ENCODE assay signal across 14 cellular contexts in the genomic region with DNA sequence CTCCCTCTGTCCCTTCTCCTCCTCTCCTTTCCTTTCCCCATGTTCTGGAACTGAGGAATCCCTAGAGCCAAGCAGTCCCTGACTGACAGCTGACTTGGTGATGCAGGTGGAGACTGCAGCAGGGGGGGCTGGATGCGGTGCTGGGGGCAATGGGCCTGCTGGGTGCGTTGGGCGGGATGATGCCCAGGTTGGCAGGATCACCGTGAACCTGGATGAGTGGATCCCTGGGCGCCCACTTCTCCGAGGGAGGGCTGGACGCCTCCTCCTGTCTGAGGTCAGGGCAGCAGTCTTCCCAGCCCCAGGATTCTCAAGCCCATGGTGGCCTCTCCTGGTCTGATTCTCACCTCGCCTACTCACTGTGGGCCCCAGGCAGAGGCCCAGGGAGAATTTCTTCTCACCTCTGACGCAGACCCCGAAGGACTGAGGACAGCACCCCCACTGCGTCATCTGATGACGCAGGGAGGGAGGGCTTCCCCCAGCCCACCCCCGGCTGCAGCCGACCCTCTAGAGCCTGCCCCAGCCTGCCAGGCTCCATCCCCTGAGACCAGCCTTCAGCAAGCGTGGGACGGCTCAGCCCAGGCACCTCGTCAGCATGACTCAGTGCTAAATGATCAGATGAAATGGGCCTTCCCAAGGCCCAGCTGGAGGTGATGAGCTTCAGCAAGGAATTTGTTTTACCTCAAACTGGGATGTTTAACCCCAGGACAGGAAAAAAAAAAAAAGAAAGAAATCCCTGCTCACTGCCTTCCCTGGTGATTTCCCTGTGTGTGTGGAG.
DNase-seq lines count a peak whose midpoint lies in the region; ATAC-seq and TF ChIP-seq lines count a peak whose summit lies in the region.
"Had no signal": no experiment of that assay in that cellular context is flagged by ENCODE, and none has a peak within 500 bp of the region (broad histone marks: within the 10 kb centered on the region; RNA-seq: fewer than 3 reads in every experiment).

No MANE protein-coding gene starts in this region.

- no peak overlapping the region for H2AFZ ChIP-seq in osteoblast (ENCODE audit: low read length)

- 79 to 88% (median 86%) methylated on average over 13 to 17 of the region's 17 CpGs for WGBS in spleen, 5 donors

- H3K4me2 ChIP-seq in osteoblast (ENCODE audit: insufficient read depth, low read length): no peak overlapping the region

- peak; percentile 52 for DNase-seq in EL
- peak; percentile 22 for DNase-seq in NB4 (ENCODE audit: low read depth)
- peak; percentile 56 for DNase-seq in ecto neural progenitor cell (ENCODE audit: low spot score)
- peak; percentile 99 for DNase-seq in osteoblast (ENCODE audit: insufficient read length, low spot score, missing footprints)
- DNase-seq in spleen: no peak
- no peak for DNase-seq in mesenteric fat pad (ENCODE audit: low spot score)
- DNase-seq in MV-4-11 (lab: John Stamatoyannopoulos, UW): no peak
- DNase-seq: activated CD8-positive, alpha-beta memory T cell treated with anti-CD3 and anti-CD28 coated beads, Interleukin-2, amount 10 ng/mL, durations not matched to agents 7 days and 5 days; adrenal gland; DMS79; naive thymus-derived CD4-positive, alpha-beta T cell; NCI-H1694 had no signal

- TF ChIP-seq POLR2A in NB4 (IDR thresholded peaks at IDR 0.05; ENCODE audit: extremely low read depth, insufficient read length) (no peak), spleen (IDR thresholded peaks at IDR 0.05) (no peak)

- H3K4me3 ChIP-seq in NB4 (ENCODE audit: low read depth, low read length) (no peak overlapping the region), osteoblast (ENCODE audit: insufficient read depth, low read length) (no peak overlapping the region), spleen (no peak overlapping the region)
- H3K4me3 ChIP-seq: adrenal gland, skin epidermis had no signal

- H3K27me3 ChIP-seq in osteoblast (ENCODE audit: insufficient read depth, low read length) (peaks cover 20% of the 10 kb centered on the region), spleen (replicated peaks in 1 of 7) (peaks cover 0 to 21% (median 0%) of the 10 kb centered on the region in 7 donors)
- H3K27me3 ChIP-seq: adrenal gland had no signal

- H3K79me2 ChIP-seq in osteoblast (ENCODE audit: insufficient read depth, low read length): no peaks in the 10 kb centered on the region

- ATAC-seq in GM18907 (IDR thresholded peaks at IDR 0.05; ENCODE audit: unreplicated experiment): no peak
- ATAC-seq: activated CD8-positive, alpha-beta memory T cell treated with anti-CD3 and anti-CD28 coated beads, Interleukin-2, amount 10 ng/mL, durations not matched to agents 7 days and 5 days; naive thymus-derived CD4-positive, alpha-beta T cell had no signal

- no peaks in the 10 kb centered on the region for H3K9me3 ChIP-seq in osteoblast (ENCODE audit: low read depth, low read length)
- H3K9me3 ChIP-seq in spleen: no peaks in the 10 kb centered on the region
- H3K9me3 ChIP-seq: adrenal gland had no signal

- intact Hi-C loops in spleen (cut with DNase I; ENCODE audit: low total_unique reads): no loop called here

- no peaks in the 10 kb centered on the region for H3K36me3 ChIP-seq in osteoblast (ENCODE audit: insufficient read depth, low read length)
- no peaks in the 10 kb centered on the region for H3K36me3 ChIP-seq in spleen
- H3K36me3 ChIP-seq: adrenal gland had no signal

- TF ChIP-seq CTCF in NB4 (IDR thresholded peaks at IDR 0.05; ENCODE audit: low read depth, low read length) (no peak), osteoblast (IDR thresholded peaks at IDR 0.05; ENCODE audit: extremely low read depth, low read depth, low read length) (no peak), spleen (IDR thresholded peaks at IDR 0.05 in 8 of 11, conservative IDR thresholded peaks at IDR 0.05 in 3 of 11) (no peak)

- H3K27ac ChIP-seq in osteoblast (ENCODE audit: low read depth, low read length) (peak overlapping the region; percentile 56), spleen (no peak overlapping the region)
- H3K27ac ChIP-seq: adrenal gland, skin epidermis had no signal

- H3K4me1 ChIP-seq in osteoblast (ENCODE audit: insufficient read depth, low read length) (peaks cover 11% of the 10 kb centered on the region), spleen (peaks cover 0 to 15% (median 8%) of the 10 kb centered on the region in 6 donors)
- H3K4me1 ChIP-seq: adrenal gland had no signal

- no peaks in the 10 kb centered on the region for H4K20me1 ChIP-seq in osteoblast (ENCODE audit: insufficient read depth, low read length)

Comparison
In these comparisons a context has a peak if more than half of its experiments do, and no peak if none do; other contexts are left out.
1. DNase-seq: peak in EL (single experiment), NB4 (single experiment), ecto neural progenitor cell (single experiment) and osteoblast (single experiment); none in spleen (single experiment), mesenteric fat pad (single experiment) and MV-4-11 (single experiment).